In genomic region chr2:53568463-53568862, GRCh38 we compare ENCODE assay signal across 15 cellular contexts.
DNase-seq lines count a peak whose midpoint lies in the region; ATAC-seq and TF ChIP-seq lines count a peak whose summit lies in the region.
"Had no signal": no experiment of that assay in that cellular context is flagged by ENCODE, and none has a peak within 500 bp of the region (broad histone marks: within the 10 kb centered on the region; RNA-seq: fewer than 3 reads in every experiment).

No MANE protein-coding gene starts in this region.

- no peak overlapping the region for H3K18ac ChIP-seq in mesenchymal stem cell (ENCODE audit: low read depth in 1 of 2, low read length in 2 of 2)

- TF ChIP-seq CTCF in DND-41 (IDR thresholded peaks at IDR 0.05; ENCODE audit: borderline replicate concordance, extremely low read depth, low read length, poor library complexity, severe bottlenecking) (no peak), spleen (IDR thresholded peaks at IDR 0.05 in 8 of 11, conservative IDR thresholded peaks at IDR 0.05 in 3 of 11) (no peak)

- no peak overlapping the region for H3K9ac ChIP-seq in DND-41 (ENCODE audit: low read depth, low read length)
- no peak overlapping the region for H3K9ac ChIP-seq in mesenchymal stem cell (ENCODE audit: low read length)

- H3K4me1 ChIP-seq in DND-41 (ENCODE audit: insufficient read depth, low read length) (peaks cover 2% of the 10 kb centered on the region; the same call in 1 of the 2 replicates), mesenchymal stem cell (ENCODE audit: control insufficient read depth, insufficient read depth, low read depth, low read length) (no peaks in the 10 kb centered on the region), spleen (no peaks in the 10 kb centered on the region)

- ATAC-seq in DND-41 (ENCODE audit: insufficient read depth, low read depth), result peak; percentile 64; the same call in 2 of the 3 replicates
- ATAC-seq in T-helper 17 cell, result no peak
- ATAC-seq in GM21526 (IDR thresholded peaks at IDR 0.05; ENCODE audit: low FRiP score, unreplicated experiment), result no peak
- ATAC-seq in GM19463 (IDR thresholded peaks at IDR 0.05; ENCODE audit: unreplicated experiment), result no peak
- ATAC-seq: esophagus mucosa; stimulated activated naive CD8-positive, alpha-beta T cell treated with anti-CD3 and anti-CD28 coated beads, Interleukin-15, amount 100 ng/mL, for 72 hours had no signal

- H2AFZ ChIP-seq in DND-41 (ENCODE audit: low read depth, low read length) (no peak overlapping the region), mesenchymal stem cell (ENCODE audit: low read depth, low read length) (no peak overlapping the region)

- no peak for TF ChIP-seq POLR2A in spleen (IDR thresholded peaks at IDR 0.05)

- H3K4me2 ChIP-seq in DND-41 (ENCODE audit: insufficient read depth, low read length) (peak overlapping the region; percentile 32; the same call in 1 of the 2 replicates), mesenchymal stem cell (ENCODE audit: low read length, poor library complexity, severe bottlenecking) (no peak overlapping the region)

- H2BK15ac ChIP-seq in mesenchymal stem cell (ENCODE audit: low read depth, poor library complexity, severe bottlenecking), result no peak overlapping the region

- DNase-seq in DND-41 (peak; percentile 7), T-helper 17 cell (no peak), mesenchymal stem cell (peak; percentile 2), ACHN (no peak), spleen (no peak)
- DNase-seq in Jurkat, Clone E6-1 (ENCODE audit: low read depth, low spot score), result peak; percentile 14
- DNase-seq: activated CD4-positive, alpha-beta memory T cell treated with anti-CD3 and anti-CD28 coated beads for 36 hours; activated naive CD4-positive, alpha-beta T cell; CD4-positive, alpha-beta T cell; GOT3; NCI-H1694 treated with DMSO at 0.1 percent for 48 hours; stimulated activated naive CD8-positive, alpha-beta T cell treated with anti-CD3 and anti-CD28 coated beads, Interleukin-15, amount 100 ng/mL, for 72 hours had no signal

- no peak overlapping the region for H2AK5ac ChIP-seq in mesenchymal stem cell (ENCODE audit: low read length, severe bottlenecking)

- WGBS in mesenchymal stem cell, result 85% methylated on average over 4 of the region's 4 CpGs
- WGBS in spleen, 5 donors, result 62 to 68% (median 65%) methylated on average over 4 of the region's 4 CpGs

- H3K14ac ChIP-seq in mesenchymal stem cell (ENCODE audit: low read length in 2 of 2), result no peak overlapping the region

- no peaks in the 10 kb centered on the region for H4K20me1 ChIP-seq in DND-41 (ENCODE audit: insufficient read depth, low read length)

- no peaks in the 10 kb centered on the region for H3K79me1 ChIP-seq in mesenchymal stem cell (replicated peaks; ENCODE audit: low read length, poor library complexity, severe bottlenecking)

- no peak overlapping the region for H2BK120ac ChIP-seq in mesenchymal stem cell (ENCODE audit: low read depth, low read length)

- peak overlapping the region in 1 of 2 experiments; percentile 59 for H3K23ac ChIP-seq in mesenchymal stem cell (ENCODE audit: low read length in 2 of 2)

- peak overlapping the region; percentile 43 for H3K27ac Mint-ChIP-seq in T-helper 17 cell
- H3K27ac Mint-ChIP-seq: activated CD4-positive, alpha-beta memory T cell treated with anti-CD3 and anti-CD28 coated beads for 36 hours; CD4-positive, alpha-beta T cell had no signal

- no peak overlapping the region for H3K4ac ChIP-seq in mesenchymal stem cell (ENCODE audit: low read depth in 1 of 2, low read length in 2 of 2)

- H3K36me3 ChIP-seq in DND-41 (ENCODE audit: insufficient read depth, low read length), result no peaks in the 10 kb centered on the region
- no peaks in the 10 kb centered on the region for H3K36me3 ChIP-seq in mesenchymal stem cell (ENCODE audit: control insufficient read depth in 1 of 2, insufficient read depth in 2 of 2, low read depth in 1 of 2, low read length in 2 of 2)
- no peaks in the 10 kb centered on the region for H3K36me3 ChIP-seq in spleen

- H3K27me3 ChIP-seq in DND-41 (ENCODE audit: insufficient read depth, low read length, poor library complexity) (no peaks in the 10 kb centered on the region), mesenchymal stem cell (ENCODE audit: control insufficient read depth in 1 of 2, insufficient read depth in 1 of 2, low read length in 2 of 2) (no peaks in the 10 kb centered on the region), spleen (replicated peaks in 1 of 7) (no peaks in the 10 kb centered on the region)

- H3K36me3 Mint-ChIP-seq in T-helper 17 cell (ENCODE audit: low read depth), result no peaks in the 10 kb centered on the region
- H3K36me3 Mint-ChIP-seq: activated CD4-positive, alpha-beta memory T cell treated with anti-CD3 and anti-CD28 coated beads for 36 hours had no signal

- intact Hi-C loops in spleen (cut with DNase I; ENCODE audit: low total_unique reads), result no loop called here

- no peak overlapping the region for H3K4me3 Mint-ChIP-seq in T-helper 17 cell
- H3K4me3 Mint-ChIP-seq: activated CD4-positive, alpha-beta memory T cell treated with anti-CD3 and anti-CD28 coated beads for 36 hours; CD4-positive, alpha-beta T cell; stimulated activated naive CD8-positive, alpha-beta T cell treated with anti-CD3 and anti-CD28 coated beads, Interleukin-15, amount 100 ng/mL, for 72 hours had no signal

- H3K79me2 ChIP-seq in DND-41 (ENCODE audit: insufficient read depth, low read length), result no peaks in the 10 kb centered on the region

- no peak overlapping the region for H2BK5ac ChIP-seq in mesenchymal stem cell (ENCODE audit: low read depth, low read length, poor library complexity, severe bottlenecking)

- in situ Hi-C loops in ACHN (cut with HindIII; ENCODE audit: low pct_ligation_motif_present, low pct_unique_long_range_greater_than_20kb, low sequenced_read_pairs), result no loop called here

- no peak overlapping the region for H3K27ac ChIP-seq in DND-41 (ENCODE audit: low read length)
- no peak overlapping the region for H3K27ac ChIP-seq in mesenchymal stem cell (ENCODE audit: low read length, poor library complexity, severe bottlenecking)
- H3K27ac ChIP-seq in spleen, result no peak overlapping the region

- H3K4me1 Mint-ChIP-seq in T-helper 17 cell, result peaks cover 6% of the 10 kb centered on the region

- peaks cover 7% of the 10 kb centered on the region for H3K27me3 Mint-ChIP-seq in T-helper 17 cell
- H3K27me3 Mint-ChIP-seq: activated CD4-positive, alpha-beta memory T cell treated with anti-CD3 and anti-CD28 coated beads for 36 hours; stimulated activated naive CD8-positive, alpha-beta T cell treated with anti-CD3 and anti-CD28 coated beads, Interleukin-15, amount 100 ng/mL, for 72 hours had no signal

- H3K4me3 ChIP-seq in DND-41 (ENCODE audit: low read depth in 1 of 2, low read length in 2 of 2) (no peak overlapping the region; a peak in 1 of 4 replicates), mesenchymal stem cell (ENCODE audit: insufficient read depth in 1 of 2, low read depth in 1 of 2, low read length in 2 of 2) (peak overlapping the region in 1 of 2 experiments; percentile 64), spleen (no peak overlapping the region)
- peak overlapping the region; percentile 22 for H3K4me3 ChIP-seq in Jurkat, Clone E6-1 (ENCODE audit: low read length)

- H3K9me3 ChIP-seq in DND-41 (ENCODE audit: insufficient read depth, low read length, severe bottlenecking), result no peaks in the 10 kb centered on the region
- H3K9me3 ChIP-seq in T-helper 17 cell (ENCODE audit: control insufficient read depth, low read length, poor library complexity, severe bottlenecking), result no peaks in the 10 kb centered on the region
- no peaks in the 10 kb centered on the region for H3K9me3 ChIP-seq in mesenchymal stem cell (ENCODE audit: control insufficient read depth, low read length)
- no peaks in the 10 kb centered on the region for H3K9me3 ChIP-seq in spleen

- no peak overlapping the region for H4K8ac ChIP-seq in mesenchymal stem cell (ENCODE audit: low read length)

- H2BK12ac ChIP-seq in mesenchymal stem cell (ENCODE audit: low read length in 2 of 2), result no peak overlapping the region

- H4K91ac ChIP-seq in mesenchymal stem cell (ENCODE audit: low read length), result no peak overlapping the region

Comparison
In these comparisons a context has a peak if more than half of its experiments do, and no peak if none do; other contexts are left out.
1. DNase-seq: peak in DND-41 (single experiment), Jurkat, Clone E6-1 (single experiment) and mesenchymal stem cell (single experiment); none in T-helper 17 cell (0 of 3), ACHN (single experiment) and spleen (single experiment).